Comparison of ENCODE assay signal across 1 cellular context in the genomic region with DNA sequence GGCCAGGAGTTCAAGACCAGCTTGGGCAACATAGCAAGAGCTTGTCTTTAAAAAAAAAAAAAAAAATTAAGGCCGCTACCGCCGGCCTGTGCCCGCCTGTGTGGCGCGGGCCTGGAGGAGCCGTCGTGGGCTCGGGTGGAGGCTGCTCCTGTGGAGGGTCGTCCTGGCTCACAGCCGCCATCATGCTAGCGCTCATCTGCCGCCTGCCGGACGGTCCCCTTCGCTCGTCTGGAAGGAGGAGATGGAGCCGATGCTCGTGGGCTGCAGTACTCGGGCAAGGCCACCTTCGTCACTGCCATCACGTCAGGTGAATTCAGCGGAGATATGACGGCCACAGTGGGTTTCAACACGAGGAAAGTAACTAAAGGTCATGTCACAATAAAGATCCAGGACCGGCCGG.
TF ChIP-seq lines count a peak whose summit lies in the region.

No MANE protein-coding gene starts in this region.

TF ChIP-seq in GM12878, 131 proteins besides CTCF, POLR2A, EP300 and RAD21 (continued from another document):
- TF ChIP-seq, protein P1, sequence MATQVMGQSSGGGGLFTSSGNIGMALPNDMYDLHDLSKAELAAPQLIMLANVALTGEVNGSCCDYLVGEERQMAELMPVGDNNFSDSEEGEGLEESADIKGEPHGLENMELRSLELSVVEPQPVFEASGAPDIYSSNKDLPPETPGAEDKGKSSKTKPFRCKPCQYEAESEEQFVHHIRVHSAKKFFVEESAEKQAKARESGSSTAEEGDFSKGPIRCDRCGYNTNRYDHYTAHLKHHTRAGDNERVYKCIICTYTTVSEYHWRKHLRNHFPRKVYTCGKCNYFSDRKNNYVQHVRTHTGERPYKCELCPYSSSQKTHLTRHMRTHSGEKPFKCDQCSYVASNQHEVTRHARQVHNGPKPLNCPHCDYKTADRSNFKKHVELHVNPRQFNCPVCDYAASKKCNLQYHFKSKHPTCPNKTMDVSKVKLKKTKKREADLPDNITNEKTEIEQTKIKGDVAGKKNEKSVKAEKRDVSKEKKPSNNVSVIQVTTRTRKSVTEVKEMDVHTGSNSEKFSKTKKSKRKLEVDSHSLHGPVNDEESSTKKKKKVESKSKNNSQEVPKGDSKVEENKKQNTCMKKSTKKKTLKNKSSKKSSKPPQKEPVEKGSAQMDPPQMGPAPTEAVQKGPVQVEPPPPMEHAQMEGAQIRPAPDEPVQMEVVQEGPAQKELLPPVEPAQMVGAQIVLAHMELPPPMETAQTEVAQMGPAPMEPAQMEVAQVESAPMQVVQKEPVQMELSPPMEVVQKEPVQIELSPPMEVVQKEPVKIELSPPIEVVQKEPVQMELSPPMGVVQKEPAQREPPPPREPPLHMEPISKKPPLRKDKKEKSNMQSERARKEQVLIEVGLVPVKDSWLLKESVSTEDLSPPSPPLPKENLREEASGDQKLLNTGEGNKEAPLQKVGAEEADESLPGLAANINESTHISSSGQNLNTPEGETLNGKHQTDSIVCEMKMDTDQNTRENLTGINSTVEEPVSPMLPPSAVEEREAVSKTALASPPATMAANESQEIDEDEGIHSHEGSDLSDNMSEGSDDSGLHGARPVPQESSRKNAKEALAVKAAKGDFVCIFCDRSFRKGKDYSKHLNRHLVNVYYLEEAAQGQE (IDR thresholded peaks at IDR 0.05; ENCODE audit: low read depth, low read length), result no peak
- TF ChIP-seq RFX5 (IDR thresholded peaks at IDR 0.05; ENCODE audit: low read depth, low read length) (no peak), PML (IDR thresholded peaks at IDR 0.05; ENCODE audit: low read length) (no peak), LARP7 (IDR thresholded peaks at IDR 0.05) (no peak)
TF ChIP-seq in GM12878: peak in this region for 0.
